ENCODE assay signal across 34 cellular contexts in genomic region chr15:45544266-45545023, GRCh38. TPM values are rescaled to one million over a fixed set of nuclear protein-coding genes. Genes with fewer than 3 reads are reported as not detected.
DNase-seq lines count a peak whose midpoint lies in the region; ATAC-seq, FAIRE-seq and TF ChIP-seq lines count a peak whose summit lies in the region.
"Had no signal": no experiment of that assay in that cellular context is flagged by ENCODE, and none has a peak within 500 bp of the region (broad histone marks: within the 10 kb centered on the region; RNA-seq: fewer than 3 reads in every experiment).

No MANE protein-coding gene starts in this region.

- TF ChIP-seq CTCF in HEK293 (tag by site-specific recombination; IDR thresholded peaks at IDR 0.05) (no peak), WTC11 (IDR thresholded peaks at IDR 0.05) (no peak)

- peaks cover 11% of the 10 kb centered on the region for H3K27me3 Mint-ChIP-seq in WTC11 (ENCODE audit: low read depth)
- H3K27me3 Mint-ChIP-seq: activated B cell treated with CpG ODN at 0.5 μM for 24 hours; activated naive CD8-positive, alpha-beta T cell treated with anti-CD3 and anti-CD28 coated beads, Interleukin-2, amount 50 U/mL, for 24 hours; stimulated activated naive CD8-positive, alpha-beta T cell treated with anti-CD3 and anti-CD28 coated beads, Interleukin-15, amount 100 ng/mL, for 72 hours had no signal

- no peak for FAIRE-seq in H54 (lab: Jason Lieb, UNC)
- FAIRE-seq: astrocyte, colon, urothelium cell line had no signal

- H3K27ac ChIP-seq in HEK293 (ENCODE audit: extremely low read depth, low read depth, low read length), result no peak overlapping the region
- H3K27ac ChIP-seq: cardiac muscle cell, gastroesophageal sphincter, prostate gland, thoracic aorta had no signal

- H3K4me3 ChIP-seq in HEK293 (ENCODE audit: low read depth, low read length), result no peak overlapping the region
- H3K4me3 ChIP-seq: cardiac muscle cell, gastroesophageal sphincter, lung, prostate gland, thoracic aorta had no signal

- H3K4me1 ChIP-seq in HEK293 (ENCODE audit: control insufficient read depth, insufficient read depth, low read length), result no peaks in the 10 kb centered on the region
- H3K4me1 ChIP-seq: gastroesophageal sphincter, prostate gland had no signal

- POLR2A ChIA-PET in HEK293 (lab: Yijun Ruan, JAX), result no interaction called here
- POLR2A ChIA-PET in WTC11 (lab: Charles Lee), result no interaction called here

- peaks cover 6% of the 10 kb centered on the region for H3K4me1 Mint-ChIP-seq in WTC11
- H3K4me1 Mint-ChIP-seq: activated CD4-positive, alpha-beta T cell treated with anti-CD3 and anti-CD28 coated beads, Interleukin-2, amount 10 ng/mL, durations not matched to agents 7 days and 5 days; activated naive CD8-positive, alpha-beta T cell treated with anti-CD3 and anti-CD28 coated beads, Interleukin-2, amount 50 U/mL, for 24 hours; CD4-positive, CD25-positive, alpha-beta regulatory T cell; naive thymus-derived CD4-positive, alpha-beta T cell; stimulated activated naive CD8-positive, alpha-beta T cell treated with anti-CD3 and anti-CD28 coated beads, Interleukin-15, amount 100 ng/mL, for 72 hours had no signal

- no peak overlapping the region for H3K4me3 Mint-ChIP-seq in WTC11
- H3K4me3 Mint-ChIP-seq: activated B cell treated with CpG ODN at 0.5 μM for 24 hours; activated CD4-positive, alpha-beta T cell treated with anti-CD3 and anti-CD28 coated beads, Interleukin-2, amount 10 ng/mL, durations not matched to agents 7 days and 5 days; activated naive CD8-positive, alpha-beta T cell treated with anti-CD3 and anti-CD28 coated beads, Interleukin-2, amount 50 U/mL, for 24 hours; CD4-positive, CD25-positive, alpha-beta regulatory T cell; naive thymus-derived CD4-positive, alpha-beta T cell; stimulated activated naive CD8-positive, alpha-beta T cell treated with anti-CD3 and anti-CD28 coated beads, Interleukin-15, amount 100 ng/mL, for 72 hours had no signal

- no peaks in the 10 kb centered on the region for H3K36me3 ChIP-seq in HEK293 (ENCODE audit: control insufficient read depth in 2 of 2, insufficient read depth in 1 of 2, low read length in 2 of 2)
- H3K36me3 ChIP-seq: cardiac muscle cell, gastroesophageal sphincter, prostate gland, thoracic aorta had no signal

- TF ChIP-seq POLR2A in Raji (IDR thresholded peaks at IDR 0.05; ENCODE audit: insufficient read depth, low read depth, low read length) (0 out of 2 replicates have a peak, but pooled peaks have one; percentile 25), H54 (IDR thresholded peaks at IDR 0.05; ENCODE audit: low read depth, low read length) (no peak)

- no peak for DNase-seq in WTC11 (ENCODE audit: low spot score)
- no peak for DNase-seq in SIG-M5 treated with dmso at 0.1 percent for 504 hours (lab: John Stamatoyannopoulos, UW; ENCODE audit: unreplicated experiment)
- no peak for DNase-seq in H54 (ENCODE audit: insufficient read length, low spot score)
- DNase-seq: activated B cell treated with CpG ODN at 0.5 μM for 24 hours; activated CD4-positive, alpha-beta T cell treated with anti-CD3 and anti-CD28 coated beads, Interleukin-2, amount 10 ng/mL, durations not matched to agents 7 days and 5 days; activated gamma-delta T cell; activated naive CD8-positive, alpha-beta T cell treated with anti-CD3 and anti-CD28 coated beads, Interleukin-2, amount 50 U/mL, for 24 hours; activated T-cell treated with anti-CD3 and anti-CD28 coated beads, Interleukin-2, amount 50 U/mL, for 1 hour; AML-193; CD4-positive, CD25-positive, alpha-beta regulatory T cell; DND-41; hypothalamus; MV-4-11; naive thymus-derived CD4-positive, alpha-beta T cell; NCI-H1436 treated with DMSO at 0.1 percent for 48 hours; NCI-H2107; NCI-H446 treated with DMSO at 0.1 percent for 48 hours; RPMI8226; stimulated activated CD8-positive, alpha-beta memory T cell treated with anti-CD3 and anti-CD28 coated beads, Interleukin-4, amount 100 ng/mL, for 48 hours; stimulated activated naive CD8-positive, alpha-beta T cell treated with anti-CD3 and anti-CD28 coated beads, Interleukin-15, amount 100 ng/mL, for 72 hours had no signal

- H3K9me3 ChIP-seq in HEK293 (ENCODE audit: control insufficient read depth, insufficient read depth, low read depth, low read length), result no peaks in the 10 kb centered on the region
- H3K9me3 ChIP-seq: gastroesophageal sphincter, prostate gland, thoracic aorta had no signal

- no peak overlapping the region for H3K27ac Mint-ChIP-seq in WTC11
- H3K27ac Mint-ChIP-seq: activated B cell treated with CpG ODN at 0.5 μM for 24 hours; activated CD4-positive, alpha-beta T cell treated with anti-CD3 and anti-CD28 coated beads, Interleukin-2, amount 10 ng/mL, durations not matched to agents 7 days and 5 days; activated naive CD8-positive, alpha-beta T cell treated with anti-CD3 and anti-CD28 coated beads, Interleukin-2, amount 50 U/mL, for 24 hours; CD4-positive, CD25-positive, alpha-beta regulatory T cell; naive thymus-derived CD4-positive, alpha-beta T cell; stimulated activated naive CD8-positive, alpha-beta T cell treated with anti-CD3 and anti-CD28 coated beads, Interleukin-15, amount 100 ng/mL, for 72 hours had no signal

- CTCF ChIA-PET in HEK293 (lab: Yijun Ruan, JAX) (no interaction called here), WTC11 (lab: Charles Lee) (interaction anchor here (1.5 kb wide), 1 partner anchor 29 kb away, joined by 11 read pairs; no protein-coding TSS in a partner anchor)

- H3K36me3 Mint-ChIP-seq in WTC11, result no peaks in the 10 kb centered on the region
- H3K36me3 Mint-ChIP-seq: CD4-positive, CD25-positive, alpha-beta regulatory T cell; naive thymus-derived CD4-positive, alpha-beta T cell had no signal

- ATAC-seq in GM18867 (IDR thresholded peaks at IDR 0.05; ENCODE audit: unreplicated experiment) (peak; percentile 81), HG03175 (IDR thresholded peaks at IDR 0.05; ENCODE audit: unreplicated experiment) (peak; percentile 63), WTC11 (no peak), GM19395 (IDR thresholded peaks at IDR 0.05; ENCODE audit: unreplicated experiment) (no peak)
- ATAC-seq: activated naive CD8-positive, alpha-beta T cell treated with anti-CD3 and anti-CD28 coated beads, Interleukin-2, amount 50 U/mL, for 24 hours; gastroesophageal sphincter; naive thymus-derived CD4-positive, alpha-beta T cell; sciatic nerve; stimulated activated naive CD8-positive, alpha-beta T cell treated with anti-CD3 and anti-CD28 coated beads, Interleukin-15, amount 100 ng/mL, for 72 hours had no signal

- H3K9me3 Mint-ChIP-seq in WTC11, result no peaks in the 10 kb centered on the region
- H3K9me3 Mint-ChIP-seq: activated B cell treated with CpG ODN at 0.5 μM for 24 hours; activated CD4-positive, alpha-beta T cell treated with anti-CD3 and anti-CD28 coated beads, Interleukin-2, amount 10 ng/mL, durations not matched to agents 7 days and 5 days; activated naive CD8-positive, alpha-beta T cell treated with anti-CD3 and anti-CD28 coated beads, Interleukin-2, amount 50 U/mL, for 24 hours; CD4-positive, CD25-positive, alpha-beta regulatory T cell; naive thymus-derived CD4-positive, alpha-beta T cell; stimulated activated naive CD8-positive, alpha-beta T cell treated with anti-CD3 and anti-CD28 coated beads, Interleukin-15, amount 100 ng/mL, for 72 hours had no signal

TF ChIP-seq in HEK293, 187 proteins besides CTCF, POLR2A, EP300 and RAD21:
- TF ChIP-seq ZNF138 (tag by site-specific recombination; IDR thresholded peaks at IDR 0.05; ENCODE audit: borderline replicate concordance) (no peak), ZNF140 (tag by site-specific recombination; IDR thresholded peaks at IDR 0.05) (no peak), ZNF426 (tag by site-specific recombination; IDR thresholded peaks at IDR 0.05) (no peak), ZNF621 (tag by site-specific recombination; IDR thresholded peaks at IDR 0.05) (no peak), SCRT2 (tag by site-specific recombination; IDR thresholded peaks at IDR 0.05) (no peak), ZNF146 (tag by site-specific recombination; IDR thresholded peaks at IDR 0.05) (peak; percentile 64; the same call in 1 of the 2 replicates), KLF10 (tag by site-specific recombination; IDR thresholded peaks at IDR 0.05) (no peak)

TF ChIP-seq in WTC11, 78 proteins besides CTCF, POLR2A, EP300 and RAD21 (continues in another document):
- no peak for TF ChIP-seq SOX15 (CRISPR knock-in tag; IDR thresholded peaks at IDR 0.05)
- no peak for TF ChIP-seq TEAD4 (CRISPR knock-in tag; IDR thresholded peaks at IDR 0.05)
- TF ChIP-seq ZNF532 (CRISPR knock-in tag; IDR thresholded peaks at IDR 0.05; ENCODE audit: borderline replicate concordance), result no peak

RNA-seq across cellular contexts. Expression of gene SLC30A4, which starts 21.9 kb away (rescaled TPM):
- 0.04 to 0.05 TPM in 2 of 3 replicates, not detected in the other for total RNA-seq in WTC11 (2021)

RNA-seq across cellular contexts. Expression of gene BLOC1S6, which starts 42.7 kb away (rescaled TPM):
- 28.7 to 31.6 TPM (median 29.1 TPM) in 3 replicates for total RNA-seq in WTC11 (2021)

Comparison
In these comparisons a context has a peak if more than half of its experiments do, and no peak if none do; other contexts are left out.
1. ATAC-seq: peak in GM18867 (single experiment) and HG03175 (single experiment); none in WTC11 (single experiment) and GM19395 (single experiment).